ENCODE assay signal across 12 cellular contexts in the genomic region with DNA sequence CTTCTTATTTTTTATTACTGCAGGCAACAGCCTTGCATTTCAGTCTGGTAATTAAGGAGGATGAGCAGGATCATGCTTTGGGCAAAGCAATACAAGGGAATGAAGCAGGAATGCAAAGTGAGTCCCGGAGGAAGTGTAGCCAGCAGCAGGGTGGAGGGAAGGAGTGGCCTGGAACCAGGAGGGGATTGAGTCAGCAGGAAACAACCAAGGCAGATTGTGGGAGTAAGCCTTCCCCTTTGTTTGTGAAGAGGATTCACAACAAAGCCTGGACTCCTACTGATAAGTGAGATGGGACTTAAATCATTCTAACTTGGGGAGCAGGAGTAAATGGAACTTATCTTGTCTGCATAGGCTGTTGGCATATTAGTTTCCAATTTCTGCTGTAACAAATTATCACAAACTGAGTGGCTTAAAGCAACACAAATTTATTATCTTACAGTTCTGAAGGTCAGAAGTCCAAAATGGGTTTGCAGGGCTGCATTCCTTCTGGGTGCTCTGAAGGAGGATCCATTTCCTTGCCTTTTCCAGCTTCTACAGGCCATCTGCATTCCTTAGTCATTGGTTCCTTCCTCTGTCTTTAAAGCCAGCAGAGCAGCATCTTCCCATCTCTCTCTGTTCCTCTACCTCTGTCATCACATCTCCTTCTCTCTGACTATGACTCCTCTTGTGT.
DNase-seq lines count a peak whose midpoint lies in the region; FAIRE-seq and TF ChIP-seq lines count a peak whose summit lies in the region.
"Had no signal": no experiment of that assay in that cellular context is flagged by ENCODE, and none has a peak within 500 bp of the region (broad histone marks: within the 10 kb centered on the region; RNA-seq: fewer than 3 reads in every experiment).

No MANE protein-coding gene starts in this region.

- H3K4me1 ChIP-seq in SJCRH30 (no peaks in the 10 kb centered on the region), fibroblast of lung (ENCODE audit: control insufficient read depth, extremely low read depth, insufficient read depth, low read length) (peaks cover 2% of the 10 kb centered on the region)
- H3K4me1 ChIP-seq: psoas muscle had no signal

- H3K27me3 ChIP-seq in SJCRH30, result no peaks in the 10 kb centered on the region
- no peaks in the 10 kb centered on the region for H3K27me3 ChIP-seq in fibroblast of lung (ENCODE audit: control insufficient read depth, insufficient read depth, low read length)

- H3K9me3 ChIP-seq in SJCRH30 (replicated peaks) (no peaks in the 10 kb centered on the region), fibroblast of lung (ENCODE audit: control insufficient read depth, insufficient read depth, low read depth, low read length) (no peaks in the 10 kb centered on the region)
- H3K9me3 ChIP-seq: psoas muscle had no signal

- no peaks in the 10 kb centered on the region for H3K9me3 Mint-ChIP-seq in osteocyte (ENCODE audit: unreplicated experiment)
- no peaks in the 10 kb centered on the region for H3K9me3 Mint-ChIP-seq in activated T-cell treated with anti-CD3 and anti-CD28 coated beads, Interleukin-2, amount 50 U/mL, for 24 hours
- no peaks in the 10 kb centered on the region for H3K9me3 Mint-ChIP-seq in progenitor cell of endocrine pancreas (ENCODE audit: low read depth)
- H3K9me3 Mint-ChIP-seq: activated naive CD4-positive, alpha-beta T cell treated with anti-CD3 and anti-CD28 coated beads, Interleukin-2, amount 10 ng/mL, durations not matched to agents 7 days and 5 days had no signal

- H3K79me2 ChIP-seq in fibroblast of lung (ENCODE audit: control insufficient read depth, insufficient read depth, low read length), result no peaks in the 10 kb centered on the region

- no peak for DNase-seq in GM12892 (ENCODE audit: insufficient read length)
- DNase-seq in SJCRH30, result peak; percentile 7 to 9
- DNase-seq in fibroblast of lung (ENCODE audit: low read depth in 2 of 2), result peak; percentile 41 to 69
- no peak for DNase-seq in osteocyte (ENCODE audit: extremely low spot score, unreplicated experiment)
- no peak for DNase-seq in activated T-cell treated with anti-CD3 and anti-CD28 coated beads, Interleukin-2, amount 50 U/mL, for 24 hours
- DNase-seq in progenitor cell of endocrine pancreas (ENCODE audit: low spot score, unreplicated experiment), result no peak
- DNase-seq in NCI-H2029 (lab: John Stamatoyannopoulos, UW), result no peak
- no peak for DNase-seq in activated CD4-positive, alpha-beta T cell treated with anti-CD3 and anti-CD28 coated beads for 1 hour
- DNase-seq: activated CD4-positive, CD25-positive, alpha-beta regulatory T cell; activated naive CD4-positive, alpha-beta T cell treated with anti-CD3 and anti-CD28 coated beads, Interleukin-2, amount 10 ng/mL, durations not matched to agents 7 days and 5 days; NCI-H446 treated with DMSO at 0.1 percent for 48 hours; psoas muscle had no signal

- H3K4me3 Mint-ChIP-seq in osteocyte (ENCODE audit: unreplicated experiment) (no peak overlapping the region), progenitor cell of endocrine pancreas (ENCODE audit: low read depth) (no peak overlapping the region)
- no peak overlapping the region for H3K4me3 Mint-ChIP-seq in activated T-cell treated with anti-CD3 and anti-CD28 coated beads, Interleukin-2, amount 50 U/mL, for 24 hours
- H3K4me3 Mint-ChIP-seq: activated naive CD4-positive, alpha-beta T cell treated with anti-CD3 and anti-CD28 coated beads, Interleukin-2, amount 10 ng/mL, durations not matched to agents 7 days and 5 days had no signal

- H3K27ac Mint-ChIP-seq in osteocyte (ENCODE audit: unreplicated experiment) (peak overlapping the region; percentile 39), progenitor cell of endocrine pancreas (no peak overlapping the region)
- no peak overlapping the region for H3K27ac Mint-ChIP-seq in activated T-cell treated with anti-CD3 and anti-CD28 coated beads, Interleukin-2, amount 50 U/mL, for 24 hours
- H3K27ac Mint-ChIP-seq: activated naive CD4-positive, alpha-beta T cell treated with anti-CD3 and anti-CD28 coated beads, Interleukin-2, amount 10 ng/mL, durations not matched to agents 7 days and 5 days had no signal

- H3K4me1 Mint-ChIP-seq in osteocyte (ENCODE audit: unreplicated experiment) (peaks cover 25% of the 10 kb centered on the region), progenitor cell of endocrine pancreas (ENCODE audit: low read depth) (no peaks in the 10 kb centered on the region)
- H3K4me1 Mint-ChIP-seq in activated T-cell treated with anti-CD3 and anti-CD28 coated beads, Interleukin-2, amount 50 U/mL, for 24 hours (ENCODE audit: low read depth), result no peaks in the 10 kb centered on the region
- H3K4me1 Mint-ChIP-seq: activated naive CD4-positive, alpha-beta T cell treated with anti-CD3 and anti-CD28 coated beads, Interleukin-2, amount 10 ng/mL, durations not matched to agents 7 days and 5 days had no signal

- H3K27ac ChIP-seq in SJCRH30 (no peak overlapping the region), fibroblast of lung (ENCODE audit: insufficient read depth, low read length) (no peak overlapping the region)
- H3K27ac ChIP-seq: psoas muscle had no signal

- no peak overlapping the region for H3K9ac ChIP-seq in fibroblast of lung (ENCODE audit: insufficient read depth, low read length)

- no peaks in the 10 kb centered on the region for H3K27me3 Mint-ChIP-seq in osteocyte (ENCODE audit: unreplicated experiment)
- peaks cover 70% of the 10 kb centered on the region for H3K27me3 Mint-ChIP-seq in activated T-cell treated with anti-CD3 and anti-CD28 coated beads, Interleukin-2, amount 50 U/mL, for 24 hours
- H3K27me3 Mint-ChIP-seq in progenitor cell of endocrine pancreas, result no peaks in the 10 kb centered on the region

- H2AFZ ChIP-seq in fibroblast of lung (ENCODE audit: low read length), result peak overlapping the region; percentile 43

- FAIRE-seq in GM12892 (lab: Jason Lieb, UNC), result peak; percentile 74

- TF ChIP-seq CTCF in fibroblast of lung (conservative IDR thresholded peaks at IDR 0.05 in 1 of 2, IDR thresholded peaks at IDR 0.05 in 1 of 2; ENCODE audit: low read depth in 1 of 2, low read length in 2 of 2), result no peak
- TF ChIP-seq CTCF in osteocyte (IDR thresholded peaks at IDR 0.05), result no peak
- TF ChIP-seq CTCF in progenitor cell of endocrine pancreas (IDR thresholded peaks at IDR 0.05; ENCODE audit: unreplicated experiment), result no peak

- H3K36me3 Mint-ChIP-seq in osteocyte (ENCODE audit: unreplicated experiment) (no peaks in the 10 kb centered on the region), progenitor cell of endocrine pancreas (ENCODE audit: insufficient read depth) (no peaks in the 10 kb centered on the region)
- no peaks in the 10 kb centered on the region for H3K36me3 Mint-ChIP-seq in activated T-cell treated with anti-CD3 and anti-CD28 coated beads, Interleukin-2, amount 50 U/mL, for 24 hours (ENCODE audit: low read depth)
- H3K36me3 Mint-ChIP-seq: activated naive CD4-positive, alpha-beta T cell treated with anti-CD3 and anti-CD28 coated beads, Interleukin-2, amount 10 ng/mL, durations not matched to agents 7 days and 5 days had no signal

- H4K20me1 ChIP-seq in fibroblast of lung (ENCODE audit: control insufficient read depth, extremely low read depth, insufficient read depth, low read length), result no peaks in the 10 kb centered on the region

- H3K4me3 ChIP-seq in SJCRH30 (no peak overlapping the region), fibroblast of lung (replicated peaks in 1 of 4; ENCODE audit: control extremely low read depth in 1 of 4, insufficient read depth in 1 of 4, low read depth in 3 of 4, low read length in 4 of 4) (no peak overlapping the region)
- H3K4me3 ChIP-seq: psoas muscle had no signal

- no peak for TF ChIP-seq POLR2A in GM12892 (IDR thresholded peaks at IDR 0.05; ENCODE audit: low read depth, low read length)

- H3K4me2 ChIP-seq in fibroblast of lung (ENCODE audit: extremely low read depth, insufficient read depth, low read length), result peak overlapping the region; percentile 54

- H3K36me3 ChIP-seq in SJCRH30 (no peaks in the 10 kb centered on the region), fibroblast of lung (ENCODE audit: control insufficient read depth, insufficient read depth, low read length) (no peaks in the 10 kb centered on the region)

Comparison
In these comparisons a context has a peak if more than half of its experiments do, and no peak if none do; other contexts are left out.
1. DNase-seq: peak in SJCRH30 (2 of 2) and fibroblast of lung (2 of 2); none in GM12892 (single experiment), osteocyte (single experiment), activated T-cell treated with anti-CD3 and anti-CD28 coated beads, Interleukin-2, amount 50 U/mL, for 24 hours (single experiment), progenitor cell of endocrine pancreas (single experiment), NCI-H2029 (single experiment) and activated CD4-positive, alpha-beta T cell treated with anti-CD3 and anti-CD28 coated beads for 1 hour (single experiment).